In the genomic region with DNA sequence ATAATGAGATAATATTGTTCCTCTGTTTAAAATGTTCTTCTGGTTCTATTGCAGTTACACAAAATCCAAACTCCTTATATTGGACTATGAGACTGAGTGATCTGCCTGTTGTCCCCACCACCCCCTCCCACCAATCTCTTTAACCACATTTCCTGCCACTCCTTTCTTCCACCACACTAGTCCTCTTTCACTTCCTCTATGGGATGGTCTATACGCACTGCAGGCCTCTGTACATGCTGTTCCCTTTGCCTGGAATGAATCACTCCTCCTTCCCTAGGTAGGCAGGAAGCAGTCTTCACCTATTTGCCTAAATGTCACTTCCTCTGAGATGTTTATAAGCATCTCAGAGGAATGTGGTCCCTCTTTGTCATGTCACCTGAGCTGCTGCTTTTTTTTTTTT, we compare ENCODE assay signal across 9 cellular contexts. TPM values are rescaled to one million over a fixed set of nuclear protein-coding genes. Genes with fewer than 3 reads are reported as not detected.
A peak's percentile ranks its signal among the peaks of the same experiment; 100 is the strongest.
DNase-seq lines count a peak whose midpoint lies in the region; ATAC-seq and TF ChIP-seq lines count a peak whose summit lies in the region.
"Had no signal": no experiment of that assay in that cellular context is flagged by ENCODE, and none has a peak within 500 bp of the region (broad histone marks: within the 10 kb centered on the region; RNA-seq: fewer than 3 reads in every experiment).

No MANE protein-coding gene starts in this region.

- H3K4me1 Mint-ChIP-seq in activated CD8-positive, alpha-beta T cell treated with anti-CD3 and anti-CD28 coated beads, Interleukin-2, amount 10 ng/mL, durations not matched to agents 7 days and 5 days (ENCODE audit: low read depth), result peaks cover 76% of the 10 kb centered on the region
- H3K4me1 Mint-ChIP-seq in natural killer cell treated with Interleukin-12 subunit alpha and Interleukin-12 subunit beta and Interleukin-15 and Interleukin-18, amount 100 ng/mL, for 72 hours (ENCODE audit: low read depth in 2 of 2), result peaks cover 73 to 83% of the 10 kb centered on the region in 2 donors

- no peaks in the 10 kb centered on the region for H3K27me3 Mint-ChIP-seq in activated CD8-positive, alpha-beta T cell treated with anti-CD3 and anti-CD28 coated beads, Interleukin-2, amount 10 ng/mL, durations not matched to agents 7 days and 5 days (ENCODE audit: low read depth)
- no peaks in the 10 kb centered on the region for H3K27me3 Mint-ChIP-seq in natural killer cell treated with Interleukin-12 subunit alpha and Interleukin-12 subunit beta and Interleukin-15 and Interleukin-18, amount 100 ng/mL, for 72 hours

- peak; percentile 7 for ATAC-seq in activated CD8-positive, alpha-beta T cell treated with anti-CD3 and anti-CD28 coated beads, Interleukin-2, amount 10 ng/mL, durations not matched to agents 7 days and 5 days
- ATAC-seq in natural killer cell treated with Interleukin-12 subunit alpha and Interleukin-12 subunit beta and Interleukin-15 and Interleukin-18, amount 100 ng/mL, for 72 hours, result no peak

- no peak overlapping the region for H3K4me2 ChIP-seq in SK-N-SH

- peaks cover 41% of the 10 kb centered on the region for H4K20me1 ChIP-seq in SK-N-SH (ENCODE audit: insufficient read depth)

- H2AFZ ChIP-seq in SK-N-SH (ENCODE audit: low read depth), result no peak overlapping the region

- no peak for TF ChIP-seq RAD21 in SK-N-SH (IDR thresholded peaks at IDR 0.05; ENCODE audit: low read length)

- H3K27me3 ChIP-seq in SK-N-SH (ENCODE audit: insufficient read depth), result no peaks in the 10 kb centered on the region

- H3K9ac ChIP-seq in SK-N-SH, result no peak overlapping the region

- peaks cover 0 to 4% of the 10 kb centered on the region in 2 experiments for H3K36me3 ChIP-seq in SK-N-SH (replicated peaks in 1 of 2; ENCODE audit: control insufficient read depth in 1 of 2, insufficient read depth in 2 of 2, low read length in 1 of 2)

- peaks cover 90% of the 10 kb centered on the region for H3K79me2 ChIP-seq in SK-N-SH (ENCODE audit: insufficient read depth)

- TF ChIP-seq CTCF in GM10266 (IDR thresholded peaks at IDR 0.05; ENCODE audit: control insufficient read depth, insufficient read depth, low read depth, missing control alignments), result no peak
- TF ChIP-seq CTCF in SK-N-SH (IDR thresholded peaks at IDR 0.05), result no peak
- TF ChIP-seq CTCF in foreskin fibroblast (IDR thresholded peaks at IDR 0.05; ENCODE audit: low read depth, low read length), result no peak

- H3K9me2 ChIP-seq in SK-N-SH, result no peaks in the 10 kb centered on the region

- no peaks in the 10 kb centered on the region for H3K9me3 ChIP-seq in SK-N-SH

- CTCF ChIA-PET in activated CD8-positive, alpha-beta T cell treated with anti-CD3 and anti-CD28 coated beads, Interleukin-2, amount 10 ng/mL, durations not matched to agents 7 days and 5 days (lab: Charles Lee), result interaction anchor here (7.6 kb wide), 1 partner anchor 107 kb away, joined by 126 read pairs; a partner anchor contains a TSS
- CTCF ChIA-PET in SK-N-SH (lab: Yijun Ruan, JAX), result interaction anchor here (1.5 to 1.8 kb wide), 2 partner anchors 12 to 108 kb away, joined by 5 to 6 read pairs; no protein-coding TSS in a partner anchor

- WGBS in SK-N-SH (ENCODE audit: low lambda C conversion rate), result 76% methylated on average over 1 of the region's 1 CpG

- H3K4me1 ChIP-seq in SK-N-SH (ENCODE audit: control insufficient read depth in 1 of 2, insufficient read depth in 2 of 2, low read depth in 1 of 2, low read length in 1 of 2), result peaks cover 6 to 8% of the 10 kb centered on the region in 2 experiments; a peak in 3 of 4 replicates

- DNase-seq in GM10266 (ENCODE audit: extremely low spot score) (peak; percentile 27), Kasumi-1 (lab: John Stamatoyannopoulos, UW) (peak; percentile 78 to 86), AG20443 (ENCODE audit: low spot score) (no peak), SK-N-SH (no peak), NCI-H146 (lab: John Stamatoyannopoulos, UW) (no peak), foreskin fibroblast (no peak)
- peak; percentile 48 for DNase-seq in activated CD8-positive, alpha-beta T cell treated with anti-CD3 and anti-CD28 coated beads, Interleukin-2, amount 10 ng/mL, durations not matched to agents 7 days and 5 days
- no peak for DNase-seq in natural killer cell treated with Interleukin-12 subunit alpha and Interleukin-12 subunit beta and Interleukin-15 and Interleukin-18, amount 100 ng/mL, for 72 hours (ENCODE audit: low spot score)

- no peaks in the 10 kb centered on the region for H3K9me3 Mint-ChIP-seq in activated CD8-positive, alpha-beta T cell treated with anti-CD3 and anti-CD28 coated beads, Interleukin-2, amount 10 ng/mL, durations not matched to agents 7 days and 5 days (ENCODE audit: insufficient read depth)
- no peaks in the 10 kb centered on the region for H3K9me3 Mint-ChIP-seq in natural killer cell treated with Interleukin-12 subunit alpha and Interleukin-12 subunit beta and Interleukin-15 and Interleukin-18, amount 100 ng/mL, for 72 hours

- POLR2A ChIA-PET in activated CD8-positive, alpha-beta T cell treated with anti-CD3 and anti-CD28 coated beads, Interleukin-2, amount 10 ng/mL, durations not matched to agents 7 days and 5 days (lab: Charles Lee), result interaction anchor here (0.7 to 2.2 kb wide), 2 partner anchors 12 to 20 kb away, joined by 3 to 7 read pairs; no protein-coding TSS in a partner anchor
- POLR2A ChIA-PET in SK-N-SH (lab: Yijun Ruan, JAX), result interaction anchor here (1.0 kb wide), 1 partner anchor 69 kb away, joined by 3 read pairs; no protein-coding TSS in a partner anchor

- H3K27ac Mint-ChIP-seq in activated CD8-positive, alpha-beta T cell treated with anti-CD3 and anti-CD28 coated beads, Interleukin-2, amount 10 ng/mL, durations not matched to agents 7 days and 5 days, result peak overlapping the region; percentile 82
- H3K27ac Mint-ChIP-seq in natural killer cell treated with Interleukin-12 subunit alpha and Interleukin-12 subunit beta and Interleukin-15 and Interleukin-18, amount 100 ng/mL, for 72 hours, result peak overlapping the region; percentile 15 to 56

- H3K4me3 ChIP-seq in SK-N-SH (ENCODE audit: low read depth in 2 of 2, low read length in 1 of 2) (no peak overlapping the region), foreskin fibroblast (ENCODE audit: low read depth in 1 of 2, low read length in 2 of 2) (no peak overlapping the region)

- peaks cover 17% of the 10 kb centered on the region for H3F3A ChIP-seq in SK-N-SH (replicated peaks; ENCODE audit: insufficient read depth)

- H3K4me3 Mint-ChIP-seq in activated CD8-positive, alpha-beta T cell treated with anti-CD3 and anti-CD28 coated beads, Interleukin-2, amount 10 ng/mL, durations not matched to agents 7 days and 5 days, result peak overlapping the region; percentile 95
- H3K4me3 Mint-ChIP-seq in natural killer cell treated with Interleukin-12 subunit alpha and Interleukin-12 subunit beta and Interleukin-15 and Interleukin-18, amount 100 ng/mL, for 72 hours, result peak overlapping the region; percentile 97

- peaks cover 66% of the 10 kb centered on the region for H3K36me3 Mint-ChIP-seq in activated CD8-positive, alpha-beta T cell treated with anti-CD3 and anti-CD28 coated beads, Interleukin-2, amount 10 ng/mL, durations not matched to agents 7 days and 5 days (ENCODE audit: low read depth)
- H3K36me3 Mint-ChIP-seq in natural killer cell treated with Interleukin-12 subunit alpha and Interleukin-12 subunit beta and Interleukin-15 and Interleukin-18, amount 100 ng/mL, for 72 hours, result peaks cover 12% of the 10 kb centered on the region

- no peak for TF ChIP-seq EP300 in SK-N-SH (IDR thresholded peaks at IDR 0.05; ENCODE audit: borderline replicate concordance in 1 of 2, low read depth in 1 of 2, low read length in 1 of 2)

- no peak overlapping the region for H3K27ac ChIP-seq in SK-N-SH (ENCODE audit: low read depth in 2 of 2, low read length in 1 of 2)
- H3K27ac ChIP-seq: VCaP had no signal

TF ChIP-seq in SK-N-SH, 30 proteins besides CTCF, POLR2A, EP300 and RAD21 (continues in another document):
- TF ChIP-seq FOXM1 (IDR thresholded peaks at IDR 0.05; ENCODE audit: low read depth), result no peak
- no peak for TF ChIP-seq RCOR1 (IDR thresholded peaks at IDR 0.05; ENCODE audit: low read length)
- no peak for TF ChIP-seq RFX5 (IDR thresholded peaks at IDR 0.05; ENCODE audit: low read length)
- TF ChIP-seq, protein P1, sequence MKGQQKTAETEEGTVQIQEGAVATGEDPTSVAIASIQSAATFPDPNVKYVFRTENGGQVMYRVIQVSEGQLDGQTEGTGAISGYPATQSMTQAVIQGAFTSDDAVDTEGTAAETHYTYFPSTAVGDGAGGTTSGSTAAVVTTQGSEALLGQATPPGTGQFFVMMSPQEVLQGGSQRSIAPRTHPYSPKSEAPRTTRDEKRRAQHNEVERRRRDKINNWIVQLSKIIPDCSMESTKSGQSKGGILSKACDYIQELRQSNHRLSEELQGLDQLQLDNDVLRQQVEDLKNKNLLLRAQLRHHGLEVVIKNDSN (IDR thresholded peaks at IDR 0.05; ENCODE audit: borderline replicate concordance, low read depth), result no peak
- TF ChIP-seq CHD2 (IDR thresholded peaks at IDR 0.05; ENCODE audit: low read length, partially characterized antibody), result no peak
- TF ChIP-seq TCF12 (IDR thresholded peaks at IDR 0.05), result no peak
- no peak for TF ChIP-seq SIN3A (IDR thresholded peaks at IDR 0.05; ENCODE audit: borderline replicate concordance, low read depth, low read length)
- no peak for TF ChIP-seq SMC3 (IDR thresholded peaks at IDR 0.05; ENCODE audit: low read depth, low read length)
- no peak for TF ChIP-seq MXI1 (IDR thresholded peaks at IDR 0.05; ENCODE audit: low read depth, low read length)
- TF ChIP-seq GABPA (IDR thresholded peaks at IDR 0.05; ENCODE audit: low read depth), result no peak

RNA-seq across cellular contexts. Expression of a gene that starts 4.0 kb away (rescaled TPM):
- 100 to 1,000 TPM; 108 to 118 TPM for total RNA-seq in activated CD8-positive, alpha-beta T cell treated with anti-CD3 and anti-CD28 coated beads, Interleukin-2, amount 10 ng/mL, durations not matched to agents 7 days and 5 days
- 100 to 1,000 TPM; 121 to 134 TPM for total RNA-seq in natural killer cell treated with Interleukin-12 subunit alpha and Interleukin-12 subunit beta and Interleukin-15 and Interleukin-18, amount 100 ng/mL, for 72 hours
- 21.8 and 25.5 TPM in 2 replicates for polyA plus RNA-seq in SK-N-SH (2012; rRNA removed)
- 28.9 and 31.6 TPM in 2 replicates for polyA plus RNA-seq in SK-N-SH (2012; cell fraction: cytosol; rRNA removed)
- 18.6 and 23.6 TPM in 2 replicates for polyA plus RNA-seq in SK-N-SH (2012; cell fraction: nucleus; rRNA removed)

RNA-seq across cellular contexts. Expression of a gene that starts 34.2 kb away (rescaled TPM):
- 10 to 100 TPM; 36.4 to 42.7 TPM for total RNA-seq in activated CD8-positive, alpha-beta T cell treated with anti-CD3 and anti-CD28 coated beads, Interleukin-2, amount 10 ng/mL, durations not matched to agents 7 days and 5 days
- 10 to 100 TPM; 28.4 to 56.3 TPM for total RNA-seq in natural killer cell treated with Interleukin-12 subunit alpha and Interleukin-12 subunit beta and Interleukin-15 and Interleukin-18, amount 100 ng/mL, for 72 hours
- 5.7 and 6.0 TPM in 2 replicates for polyA plus RNA-seq in SK-N-SH (2012; rRNA removed)
- polyA plus RNA-seq in SK-N-SH (2012; cell fraction: cytosol; rRNA removed), result 9.1 and 12.9 TPM in 2 replicates
- 2.7 and 4.6 TPM in 2 replicates for polyA plus RNA-seq in SK-N-SH (2012; cell fraction: nucleus; rRNA removed)

Comparison
In these comparisons a context has a peak if more than half of its experiments do, and no peak if none do; other contexts are left out.
1. DNase-seq: peak in GM10266 (single experiment), Kasumi-1 (2 of 2) and activated CD8-positive, alpha-beta T cell treated with anti-CD3 and anti-CD28 coated beads, Interleukin-2, amount 10 ng/mL, durations not matched to agents 7 days and 5 days (single experiment); none in natural killer cell treated with Interleukin-12 subunit alpha and Interleukin-12 subunit beta and Interleukin-15 and Interleukin-18, amount 100 ng/mL, for 72 hours (single experiment), AG20443 (single experiment), SK-N-SH (single experiment), NCI-H146 (single experiment) and foreskin fibroblast (0 of 2).